ENCODE assay signal across 19 cellular contexts in the genomic region with DNA sequence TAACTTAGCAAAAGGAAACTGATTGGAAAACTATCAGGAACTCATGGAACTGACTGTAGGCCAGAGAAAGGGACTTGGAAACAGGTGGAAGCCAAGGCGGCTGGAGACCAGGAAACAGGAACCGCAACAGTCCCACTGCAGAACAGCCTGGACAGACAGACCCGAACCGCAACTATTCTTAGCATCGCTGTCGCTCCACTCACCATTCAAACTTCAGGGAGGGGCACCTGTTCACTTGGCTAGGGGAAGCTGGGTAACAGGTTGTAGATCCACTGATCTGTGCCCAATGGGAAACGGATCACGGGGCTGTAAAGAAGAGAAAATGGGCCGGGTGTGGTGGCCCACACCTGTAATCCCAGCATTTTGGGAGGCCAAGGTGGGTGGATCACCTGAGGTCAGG.
A peak's percentile ranks its signal among the peaks of the same experiment; 100 is the strongest.
DNase-seq lines count a peak whose midpoint lies in the region; ATAC-seq, FAIRE-seq and TF ChIP-seq lines count a peak whose summit lies in the region.
"Had no signal": no experiment of that assay in that cellular context is flagged by ENCODE, and none has a peak within 500 bp of the region (broad histone marks: within the 10 kb centered on the region; RNA-seq: fewer than 3 reads in every experiment).

No MANE protein-coding gene starts in this region.

- H4K20me1 ChIP-seq in H1 (replicated peaks in 1 of 2; ENCODE audit: control insufficient read depth in 1 of 2, insufficient read depth in 2 of 2, low read length in 2 of 2): peaks cover 0 to 3% of the 10 kb centered on the region in 2 experiments

- 91% methylated on average over 9 of the region's 9 CpGs; no CpG with 5 or more reads in 1 of the 2 experiments for WGBS in H1 (ENCODE audit: extremely low coverage in 1 of 2, insufficient coverage in 1 of 2, insufficient read length in 1 of 2, insufficient replicate concordance in 2 of 2, low coverage in 1 of 2, low lambda C conversion rate in 2 of 2, missing lambda C conversion rate in 1 of 2), 2 experiments

- peaks cover 8% of the 10 kb centered on the region for H3K79me1 ChIP-seq in H1 (ENCODE audit: low read depth, low read length)

- FAIRE-seq in H1 (lab: Jason Lieb, UNC): no peak
- FAIRE-seq: GM18507 had no signal

- no peak for TF ChIP-seq POLR2A in H1 (IDR thresholded peaks at IDR 0.05; ENCODE audit: control extremely low read depth in 1 of 2, low read depth in 2 of 2, low read length in 2 of 2)

- H3K27me3 ChIP-seq in HUES48 (ENCODE audit: control insufficient read depth, insufficient read depth, low read length) (no peaks in the 10 kb centered on the region), H1 (replicated peaks in 1 of 4; ENCODE audit: control insufficient read depth in 3 of 4, extremely low read depth in 1 of 4, insufficient read depth in 3 of 4, low read length in 3 of 4) (no peaks in the 10 kb centered on the region; a peak in 1 of 7 replicates)
- H3K27me3 ChIP-seq: Peyer's patch had no signal

- H4K91ac ChIP-seq in H1 (replicated peaks; ENCODE audit: insufficient read length, low read length): no peak overlapping the region

- ATAC-seq in GM21367 (IDR thresholded peaks at IDR 0.05; ENCODE audit: unreplicated experiment): no peak
- no peak for ATAC-seq in activated T-cell treated with anti-CD3 and anti-CD28 coated beads, Interleukin-2, amount 50 U/mL, for 4 hours

- peaks cover 3 to 51% of the 10 kb centered on the region in 2 experiments; a peak in 2 of 4 replicates for H3K79me2 ChIP-seq in H1 (ENCODE audit: control insufficient read depth in 1 of 2, insufficient read depth in 2 of 2, low read length in 2 of 2)

- no peak overlapping the region for H2BK15ac ChIP-seq in H1 (ENCODE audit: low read length)

- CTCF ChIA-PET in H1 (lab: Charles Lee; ENCODE audit: partially characterized antibody): interaction anchor here (0.9 to 1.9 kb wide), 3 partner anchors 11 to 41 kb away, joined by 3 to 8 read pairs (median 8); no protein-coding TSS in a partner anchor

- H3K4ac ChIP-seq in H1 (replicated peaks; ENCODE audit: insufficient read length, low read depth, low read length): no peak overlapping the region

- POLR2A ChIA-PET in H1 (lab: Charles Lee; ENCODE audit: partially characterized antibody): no interaction called here

- H3K36me3 ChIP-seq in HUES48 (ENCODE audit: control insufficient read depth, insufficient read depth, low read length): no peaks in the 10 kb centered on the region
- H3K36me3 ChIP-seq in H1 (ENCODE audit: control insufficient read depth in 2 of 4, insufficient read depth in 4 of 4, low read length in 3 of 4): no peaks in the 10 kb centered on the region; a peak in 3 of 8 replicates

- no peak overlapping the region for H3K23ac ChIP-seq in H1 (ENCODE audit: insufficient read length)

- in situ Hi-C loops in GM13977 (cut with MboI; ENCODE audit: low pct_unique_long_range_greater_than_20kb, low sequenced_read_pairs, unreplicated experiment): no loop called here

- no peak overlapping the region for H4K8ac ChIP-seq in H1 (ENCODE audit: extremely low read depth, insufficient read depth, low read length)

- H3K9me3 ChIP-seq in HUES48 (ENCODE audit: control insufficient read depth, insufficient read depth, low read length): no peaks in the 10 kb centered on the region
- H3K9me3 ChIP-seq in H1 (ENCODE audit: insufficient read depth in 2 of 2, low read depth in 1 of 2, low read length in 1 of 2): no peaks in the 10 kb centered on the region
- H3K9me3 ChIP-seq: Peyer's patch had no signal

- TF ChIP-seq CTCF in H1 (IDR thresholded peaks at IDR 0.05; ENCODE audit: control extremely low read depth in 1 of 3, insufficient read depth in 1 of 3, low read depth in 1 of 3, low read length in 3 of 3) (no peak), GM13977 (IDR thresholded peaks at IDR 0.05; ENCODE audit: extremely low read depth, insufficient read depth, missing control alignments) (no peak)

- no peak for TF ChIP-seq EP300 in H1 (IDR thresholded peaks at IDR 0.05; ENCODE audit: borderline replicate concordance in 1 of 2, low read depth in 2 of 2, low read length in 2 of 2)

- no peak overlapping the region for H3K14ac ChIP-seq in H1 (ENCODE audit: insufficient read length)

- H3K4me3 Mint-ChIP-seq in activated T-cell treated with anti-CD3 and anti-CD28 coated beads, Interleukin-2, amount 50 U/mL, for 4 hours: no peak overlapping the region
- H3K4me3 Mint-ChIP-seq: B cell; CD8-positive, alpha-beta memory T cell had no signal

- H2BK120ac ChIP-seq in H1 (replicated peaks; ENCODE audit: low read depth, low read length): no peak overlapping the region

- peak; percentile 22 for DNase-seq in NOMO-1 treated with dmso at 0.1 percent for 144 hours (lab: John Stamatoyannopoulos, UW; ENCODE audit: unreplicated experiment)
- no peak for DNase-seq in H1 (ENCODE audit: low read depth in 1 of 2, low spot score in 2 of 2)
- no peak for DNase-seq in GM13977 (ENCODE audit: low spot score)
- DNase-seq in activated T-cell treated with anti-CD3 and anti-CD28 coated beads, Interleukin-2, amount 50 U/mL, for 4 hours: no peak
- no peak for DNase-seq in cerebellum (ENCODE audit: low spot score)
- DNase-seq: CD8-positive, alpha-beta memory T cell; DMS79 treated with DMSO at 0.1 percent for 48 hours; H7; NCI-H1436; NCI-H2029; NCI-H2171 treated with DMSO at 0.1 percent for 48 hours; NCI-H446 treated with DMSO at 0.1 percent for 48 hours; Right ventricle myocardium superior had no signal

- H2BK20ac ChIP-seq in H1 (ENCODE audit: low read length): 0 out of 2 replicates have a peak overlapping the region, but pooled peaks have one; percentile 9

- H3K23me2 ChIP-seq in H1 (ENCODE audit: low read depth, low read length): no peaks in the 10 kb centered on the region

- H3K27ac ChIP-seq in HUES48 (ENCODE audit: low read depth, low read length) (peak overlapping the region; percentile 83), H1 (ENCODE audit: low read depth, low read length) (no peak overlapping the region; the same call in 1 of the 2 replicates)
- H3K27ac ChIP-seq: Peyer's patch, SK-N-MC had no signal

- H3K9me3 Mint-ChIP-seq in activated T-cell treated with anti-CD3 and anti-CD28 coated beads, Interleukin-2, amount 50 U/mL, for 4 hours: no peaks in the 10 kb centered on the region
- H3K9me3 Mint-ChIP-seq: CD8-positive, alpha-beta memory T cell had no signal

- H3K56ac ChIP-seq in H1 (replicated peaks; ENCODE audit: insufficient read length, low read depth, low read length): no peak overlapping the region

- peak overlapping the region; percentile 77; the same call in 1 of the 2 replicates for H2BK5ac ChIP-seq in H1 (ENCODE audit: low read depth, low read length)

- H3K27me3 Mint-ChIP-seq in activated T-cell treated with anti-CD3 and anti-CD28 coated beads, Interleukin-2, amount 50 U/mL, for 4 hours (ENCODE audit: low read depth): no peaks in the 10 kb centered on the region
- H3K27me3 Mint-ChIP-seq: B cell; CD8-positive, alpha-beta memory T cell had no signal

- H3K18ac ChIP-seq in H1 (ENCODE audit: extremely low read depth, low read length): peak overlapping the region; percentile 74; the same call in 1 of the 2 replicates

- H3K4me1 Mint-ChIP-seq in activated T-cell treated with anti-CD3 and anti-CD28 coated beads, Interleukin-2, amount 50 U/mL, for 4 hours (ENCODE audit: low read depth): peaks cover 14% of the 10 kb centered on the region

- TF ChIP-seq RAD21 in H1 (IDR thresholded peaks at IDR 0.05 in 1 of 2, conservative IDR thresholded peaks at IDR 0.05 in 1 of 2; ENCODE audit: low read depth in 2 of 2, low read length in 2 of 2): no peak

- 0 out of 2 replicates have a peak overlapping the region, but pooled peaks have one; percentile 14 for H2BK12ac ChIP-seq in H1 (ENCODE audit: low read depth, low read length)

- peak overlapping the region; percentile 45 for H4K5ac ChIP-seq in H1 (ENCODE audit: insufficient read length, low read depth, low read length)

- H3K4me3 ChIP-seq in HUES48 (ENCODE audit: low read depth, low read length) (no peak overlapping the region), H1 (ENCODE audit: extremely low read depth in 1 of 4, insufficient read depth in 2 of 4, low read depth in 3 of 4, low read length in 4 of 4) (no peak overlapping the region; a peak in 1 of 8 replicates)
- H3K4me3 ChIP-seq: Peyer's patch, SK-N-MC had no signal

- peaks cover 16% of the 10 kb centered on the region for H3K36me3 Mint-ChIP-seq in activated T-cell treated with anti-CD3 and anti-CD28 coated beads, Interleukin-2, amount 50 U/mL, for 4 hours (ENCODE audit: insufficient read depth)

- H3K4me1 ChIP-seq in HUES48 (ENCODE audit: control insufficient read depth, insufficient read depth, low read length): peaks cover 28% of the 10 kb centered on the region
- H3K4me1 ChIP-seq in H1 (replicated peaks in 1 of 4; ENCODE audit: control insufficient read depth in 3 of 4, insufficient read depth in 4 of 4, low read length in 3 of 4): peaks cover 10 to 16% (median 13%) of the 10 kb centered on the region in 4 experiments
- H3K4me1 ChIP-seq: Peyer's patch had no signal

- no peak overlapping the region for H3K9ac ChIP-seq in HUES48 (ENCODE audit: low read depth, low read length)
- H3K9ac ChIP-seq in H1 (replicated peaks in 1 of 4; ENCODE audit: extremely low read depth in 1 of 4, low read depth in 3 of 4, low read length in 3 of 4): no peak overlapping the region

- H2AFZ ChIP-seq in H1 (ENCODE audit: low read length): no peak overlapping the region

- H2AK5ac ChIP-seq in H1 (ENCODE audit: low read depth, low read length): no peak overlapping the region

- peak overlapping the region in 1 of 2 experiments; percentile 80; a peak in 1 of 4 replicates for H3K4me2 ChIP-seq in H1 (ENCODE audit: insufficient read depth in 1 of 2, low read depth in 2 of 2, low read length in 2 of 2)

TF ChIP-seq in H1, 55 proteins besides CTCF, POLR2A, EP300 and RAD21:
- TF ChIP-seq NRF1 (IDR thresholded peaks at IDR 0.05; ENCODE audit: low read depth, low read length) (no peak), SP4 (IDR thresholded peaks at IDR 0.05; ENCODE audit: low read length) (no peak), HDAC6 (IDR thresholded peaks at IDR 0.05; ENCODE audit: low read depth, low read length) (no peak), KDM5A (IDR thresholded peaks at IDR 0.05; ENCODE audit: low read length) (no peak), SRF (IDR thresholded peaks at IDR 0.05; ENCODE audit: low read depth, low read length) (no peak), TAF7 (optimal IDR thresholded peaks at IDR 0.05; ENCODE audit: borderline replicate concordance, low read depth, low read length) (no peak), RXRA (IDR thresholded peaks at IDR 0.05; ENCODE audit: insufficient read depth, low read depth, low read length) (no peak), SP2 (IDR thresholded peaks at IDR 0.05; ENCODE audit: low read length) (no peak), EGR1 (IDR thresholded peaks at IDR 0.05; ENCODE audit: borderline replicate concordance, low read depth, low read length) (no peak), SP1 (IDR thresholded peaks at IDR 0.05; ENCODE audit: low read depth, low read length) (no peak)
TF ChIP-seq in H1: peak in this region for 0.
